ENCODE assay signal across 16 cellular contexts in genomic region chr3:176978441-176978840, GRCh38.
"Had no signal": no experiment of that assay in that cellular context is flagged by ENCODE, and none has a peak within 500 bp of the region (broad histone marks: within the 10 kb centered on the region; RNA-seq: fewer than 3 reads in every experiment).

No MANE protein-coding gene starts in this region.

- H3K27me3 Mint-ChIP-seq: activated CD4-positive, alpha-beta T cell treated with anti-CD3 and anti-CD28 coated beads for 36 hours; activated T-cell treated with anti-CD3 and anti-CD28 coated beads, Interleukin-2, amount 50 U/mL, for 24 hours had no signal

- H3K4me1 Mint-ChIP-seq: activated naive CD4-positive, alpha-beta T cell treated with anti-CD3 and anti-CD28 coated beads, Interleukin-2, amount 50 U/mL, for 24 hours; neural progenitor cell had no signal

- H3K36me3 Mint-ChIP-seq: neural progenitor cell had no signal

- DNase-seq: activated CD4-positive, alpha-beta memory T cell treated with anti-CD3 and anti-CD28 coated beads, Interleukin-2, amount 10 ng/mL, durations not matched to agents 7 days and 5 days; activated CD4-positive, alpha-beta T cell treated with anti-CD3 and anti-CD28 coated beads for 36 hours; activated effector memory CD4-positive, alpha-beta T cell treated with Interleukin-2 at 50 U/mL for 16 hours; activated T-cell treated with anti-CD3 and anti-CD28 coated beads, Interleukin-2, amount 50 U/mL, for 24 hours; adrenal gland; heart right ventricle; ovary; right lobe of liver; stimulated activated naive CD8-positive, alpha-beta T cell treated with anti-CD3 and anti-CD28 coated beads, Interleukin-15, Interleukin-2, amounts not matched to agents 100 U/mL and 50 U/mL, for 24 hours; T-helper 2 cell; upper lobe of left lung had no signal

- H3K4me3 ChIP-seq: adrenal gland, gastroesophageal sphincter, heart right ventricle, neural progenitor cell, ovary, right lobe of liver, suprapubic skin, upper lobe of left lung had no signal

- H3K27ac Mint-ChIP-seq: activated CD4-positive, alpha-beta memory T cell treated with anti-CD3 and anti-CD28 coated beads, Interleukin-2, amount 10 ng/mL, durations not matched to agents 7 days and 5 days; activated CD4-positive, alpha-beta T cell treated with anti-CD3 and anti-CD28 coated beads for 36 hours; activated naive CD4-positive, alpha-beta T cell treated with anti-CD3 and anti-CD28 coated beads, Interleukin-2, amount 50 U/mL, for 24 hours; activated T-cell treated with anti-CD3 and anti-CD28 coated beads, Interleukin-2, amount 50 U/mL, for 24 hours; neural progenitor cell had no signal

- ATAC-seq: activated CD4-positive, alpha-beta T cell treated with anti-CD3 and anti-CD28 coated beads for 36 hours; gastroesophageal sphincter; heart right ventricle; left lobe of liver; right lobe of liver; stimulated activated naive CD8-positive, alpha-beta T cell treated with anti-CD3 and anti-CD28 coated beads, Interleukin-15, Interleukin-2, amounts not matched to agents 100 U/mL and 50 U/mL, for 24 hours had no signal

- H3K4me3 Mint-ChIP-seq: activated CD4-positive, alpha-beta memory T cell treated with anti-CD3 and anti-CD28 coated beads, Interleukin-2, amount 10 ng/mL, durations not matched to agents 7 days and 5 days; activated CD4-positive, alpha-beta T cell treated with anti-CD3 and anti-CD28 coated beads for 36 hours; activated naive CD4-positive, alpha-beta T cell treated with anti-CD3 and anti-CD28 coated beads, Interleukin-2, amount 50 U/mL, for 24 hours; activated T-cell treated with anti-CD3 and anti-CD28 coated beads, Interleukin-2, amount 50 U/mL, for 24 hours; neural progenitor cell had no signal
